Comparison of ENCODE assay signal across 14 cellular contexts in genomic region chr4:144091181-144091580, GRCh38. TPM values are rescaled to one million over a fixed set of nuclear protein-coding genes. Genes with fewer than 3 reads are reported as not detected.
"Had no signal": no experiment of that assay in that cellular context is flagged by ENCODE, and none has a peak within 500 bp of the region (broad histone marks: within the 10 kb centered on the region; RNA-seq: fewer than 3 reads in every experiment).

No MANE protein-coding gene starts in this region.

RNA-seq across cellular contexts. Expression of gene GYPA, which starts 49.3 kb away (rescaled TPM):
- total RNA-seq: activated B cell treated with CpG ODN at 0.5 μM for 24 hours; activated CD4-positive, alpha-beta memory T cell treated with anti-CD3 and anti-CD28 coated beads for 36 hours; activated CD4-positive, alpha-beta memory T cell treated with anti-CD3 and anti-CD28 coated beads, Interleukin-2, amount 10 ng/mL, durations not matched to agents 7 days and 5 days; activated CD4-positive, alpha-beta T cell treated with anti-CD3 and anti-CD28 coated beads for 36 hours; activated CD4-positive, alpha-beta T cell treated with anti-CD3 and anti-CD28 coated beads, Interleukin-2, amount 10 ng/mL, durations not matched to agents 24 days and 14 days; activated CD4-positive, alpha-beta T cell treated with anti-CD3 and anti-CD28 coated beads, Interleukin-2, amount 10 ng/mL, durations not matched to agents 7 days and 5 days; activated CD8-positive, alpha-beta memory T cell treated with anti-CD3 and anti-CD28 coated beads for 36 hours; activated CD8-positive, alpha-beta memory T cell treated with anti-CD3 and anti-CD28 coated beads, Interleukin-2, amount 10 ng/mL, durations not matched to agents 7 days and 5 days; activated CD8-positive, alpha-beta T cell treated with anti-CD3 and anti-CD28 coated beads for 36 hours; activated CD8-positive, alpha-beta T cell treated with anti-CD3 and anti-CD28 coated beads, Interleukin-2, amount 10 ng/mL, durations not matched to agents 7 days and 5 days; T-cell; T-helper 1 cell treated with Interleukin-12 subunit alpha and Interleukin-12 subunit beta and Interleukin-4 antibody, amounts not matched to agents 30 ng/mL and 1 ng/mL, for 36 hours; T-helper 17 cell; T-helper 2 cell treated with Interferon-gamma antibody and Interleukin-4, amounts not matched to agents 100 ng/mL and 5 ng/mL, for 36 hours had no signal
